In the genomic region with DNA sequence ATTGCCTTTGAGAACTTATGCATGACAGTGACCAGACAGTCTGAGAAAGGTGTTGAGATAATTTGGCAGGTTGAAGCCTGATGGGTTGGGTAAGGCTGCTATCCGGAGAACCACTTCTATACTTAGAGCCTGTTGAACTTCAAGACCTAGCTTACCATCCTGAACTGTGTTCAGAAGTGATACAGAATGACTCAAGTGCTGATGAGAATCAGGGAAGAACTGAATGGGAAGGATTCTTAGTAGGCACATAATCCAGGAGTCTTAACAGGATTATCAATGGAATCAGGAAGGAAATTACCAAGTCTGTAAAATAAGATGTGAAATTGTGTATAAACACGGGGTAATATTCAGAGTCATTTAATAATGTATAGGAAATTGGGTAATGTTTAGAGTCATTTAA, we compare ENCODE assay signal across 16 cellular contexts. TPM values are rescaled to one million over a fixed set of nuclear protein-coding genes. Genes with fewer than 3 reads are reported as not detected.
A peak's percentile ranks its signal among the peaks of the same experiment; 100 is the strongest.
DNase-seq lines count a peak whose midpoint lies in the region; ATAC-seq, FAIRE-seq and TF ChIP-seq lines count a peak whose summit lies in the region.
"Had no signal": no experiment of that assay in that cellular context is flagged by ENCODE, and none has a peak within 500 bp of the region (broad histone marks: within the 10 kb centered on the region; RNA-seq: fewer than 3 reads in every experiment).

No MANE protein-coding gene starts in this region.

- no peak overlapping the region for H3K27ac Mint-ChIP-seq in astrocyte (ENCODE audit: unreplicated experiment)
- no peak overlapping the region for H3K27ac Mint-ChIP-seq in activated T-cell treated with anti-CD3 and anti-CD28 coated beads, Interleukin-2, amount 50 U/mL, for 24 hours
- H3K27ac Mint-ChIP-seq: CD4-positive, CD25-positive, alpha-beta regulatory T cell had no signal

- no peaks in the 10 kb centered on the region for H3K79me2 ChIP-seq in ACC112 (ENCODE audit: control insufficient read depth, insufficient read depth, low read length, unreplicated experiment)
- no peaks in the 10 kb centered on the region for H3K79me2 ChIP-seq in astrocyte (ENCODE audit: insufficient read depth, low read length)
- no peaks in the 10 kb centered on the region for H3K79me2 ChIP-seq in hepatocyte

- no peaks in the 10 kb centered on the region for H3K36me3 Mint-ChIP-seq in astrocyte (ENCODE audit: low read depth, unreplicated experiment)
- no peaks in the 10 kb centered on the region for H3K36me3 Mint-ChIP-seq in activated T-cell treated with anti-CD3 and anti-CD28 coated beads, Interleukin-2, amount 50 U/mL, for 24 hours (ENCODE audit: low read depth)
- H3K36me3 Mint-ChIP-seq: CD4-positive, CD25-positive, alpha-beta regulatory T cell had no signal

- WGBS in hepatocyte (ENCODE audit: low lambda C conversion rate, missing lambda C conversion rate), result 70% methylated on average over 2 of the region's 2 CpGs

- H3K9ac ChIP-seq in astrocyte (ENCODE audit: low read length), result peak overlapping the region; percentile 13

- TF ChIP-seq CTCF in astrocyte (IDR thresholded peaks at IDR 0.05; ENCODE audit: insufficient read depth, low read depth, low read length) (no peak), hepatocyte (IDR thresholded peaks at IDR 0.05; ENCODE audit: poor library complexity) (no peak)

- ATAC-seq in HG03196 (IDR thresholded peaks at IDR 0.05; ENCODE audit: unreplicated experiment), result no peak

- H3K4me1 ChIP-seq in ACC112 (ENCODE audit: control insufficient read depth, insufficient read depth, low read length, unreplicated experiment) (peaks cover 16% of the 10 kb centered on the region), astrocyte (ENCODE audit: insufficient read depth, low read length) (peaks cover 10% of the 10 kb centered on the region), hepatocyte (ENCODE audit: insufficient read depth) (peaks cover 4% of the 10 kb centered on the region)
- H3K4me1 ChIP-seq: HAP-1 had no signal

- H3K27me3 Mint-ChIP-seq in astrocyte (ENCODE audit: low read depth, unreplicated experiment), result no peaks in the 10 kb centered on the region
- H3K27me3 Mint-ChIP-seq in activated T-cell treated with anti-CD3 and anti-CD28 coated beads, Interleukin-2, amount 50 U/mL, for 24 hours, result peaks cover 27% of the 10 kb centered on the region

- H3K4me3 Mint-ChIP-seq in astrocyte (ENCODE audit: unreplicated experiment), result no peak overlapping the region
- H3K4me3 Mint-ChIP-seq in activated T-cell treated with anti-CD3 and anti-CD28 coated beads, Interleukin-2, amount 50 U/mL, for 24 hours, result no peak overlapping the region
- H3K4me3 Mint-ChIP-seq: CD4-positive, CD25-positive, alpha-beta regulatory T cell had no signal

- H3K9me3 ChIP-seq in astrocyte (ENCODE audit: insufficient read depth, low read depth, low read length) (no peaks in the 10 kb centered on the region), hepatocyte (ENCODE audit: low read depth) (no peaks in the 10 kb centered on the region)
- H3K9me3 ChIP-seq: HAP-1, SJSA1 had no signal

- peak; percentile 43 for FAIRE-seq in astrocyte (lab: Jason Lieb, UNC)

- H3K4me2 ChIP-seq in astrocyte (ENCODE audit: low read length) (peak overlapping the region; percentile 65), hepatocyte (no peak overlapping the region)

- H4K20me1 ChIP-seq in astrocyte (ENCODE audit: insufficient read depth, low read length) (no peaks in the 10 kb centered on the region), hepatocyte (ENCODE audit: insufficient read depth, poor library complexity, severe bottlenecking) (no peaks in the 10 kb centered on the region)

- peaks cover 20% of the 10 kb centered on the region for H3K4me1 Mint-ChIP-seq in astrocyte (ENCODE audit: low read depth, unreplicated experiment)
- H3K4me1 Mint-ChIP-seq in activated T-cell treated with anti-CD3 and anti-CD28 coated beads, Interleukin-2, amount 50 U/mL, for 24 hours (ENCODE audit: low read depth), result no peaks in the 10 kb centered on the region
- H3K4me1 Mint-ChIP-seq: CD4-positive, CD25-positive, alpha-beta regulatory T cell had no signal

- H3K36me3 ChIP-seq in ACC112 (ENCODE audit: insufficient read depth, low read length) (no peaks in the 10 kb centered on the region), astrocyte (ENCODE audit: insufficient read depth, low read length) (no peaks in the 10 kb centered on the region), hepatocyte (replicated peaks; ENCODE audit: insufficient read depth, low read depth) (no peaks in the 10 kb centered on the region)
- H3K36me3 ChIP-seq: HAP-1, SJSA1 had no signal

- DNase-seq in HT1080 (ENCODE audit: low read depth), result peak; percentile 41
- no peak for DNase-seq in astrocyte (ENCODE audit: low read depth)
- no peak for DNase-seq in hepatocyte (ENCODE audit: low spot score)
- no peak for DNase-seq in NCI-H526 (lab: John Stamatoyannopoulos, UW)
- no peak for DNase-seq in activated T-cell treated with anti-CD3 and anti-CD28 coated beads, Interleukin-2, amount 50 U/mL, for 24 hours
- DNase-seq in GF-D8 (lab: John Stamatoyannopoulos, UW), result no peak
- DNase-seq: CD4-positive, CD25-positive, alpha-beta regulatory T cell; KG1; NCI-H146; NCI-H2081 treated with DMSO at 0.1 percent for 48 hours; NCI-H524; OCI-M1 had no signal

- H3K4me3 ChIP-seq in ACC112 (ENCODE audit: low read depth, low read length) (no peak overlapping the region), astrocyte (ENCODE audit: insufficient read depth, low read depth, low read length) (no peak overlapping the region), hepatocyte (no peak overlapping the region)
- H3K4me3 ChIP-seq: HAP-1, SJSA1 had no signal

- H3K27ac ChIP-seq in ACC112 (ENCODE audit: low read depth, low read length), result peak overlapping the region; percentile 22; the same call in 1 of the 2 replicates
- peak overlapping the region; percentile 41 for H3K27ac ChIP-seq in astrocyte (ENCODE audit: low read depth, low read length)
- H3K27ac ChIP-seq in hepatocyte, result peak overlapping the region; percentile 53
- H3K27ac ChIP-seq: SJSA1 had no signal

- no peaks in the 10 kb centered on the region for H3K27me3 ChIP-seq in ACC112 (ENCODE audit: insufficient read depth, low read length)
- H3K27me3 ChIP-seq in astrocyte (ENCODE audit: insufficient read depth, low read length), result no peaks in the 10 kb centered on the region
- H3K27me3 ChIP-seq in hepatocyte, result no peaks in the 10 kb centered on the region
- H3K27me3 ChIP-seq: SJSA1 had no signal

- no peaks in the 10 kb centered on the region for H3K9me2 ChIP-seq in hepatocyte (replicated peaks; ENCODE audit: insufficient read depth)

- H3K9me3 Mint-ChIP-seq in astrocyte (ENCODE audit: unreplicated experiment), result no peaks in the 10 kb centered on the region
- no peaks in the 10 kb centered on the region for H3K9me3 Mint-ChIP-seq in activated T-cell treated with anti-CD3 and anti-CD28 coated beads, Interleukin-2, amount 50 U/mL, for 24 hours

- no peak overlapping the region for H2AFZ ChIP-seq in ACC112 (ENCODE audit: low read length, unreplicated experiment)
- no peak overlapping the region for H2AFZ ChIP-seq in astrocyte (ENCODE audit: low read depth, low read length)
- no peak overlapping the region for H2AFZ ChIP-seq in hepatocyte

RNA-seq across cellular contexts. Expression of a gene that starts 9.0 kb away (rescaled TPM):
- 3.7 and 5.4 TPM in 2 replicates for total RNA-seq in HT1080 (2014; rRNA removed; shearing (Covaris generic))
- polyA plus RNA-seq in HT1080 (2015; cell fraction: cytosol; rRNA removed), result 11.7 and 16.3 TPM in 2 replicates
- polyA plus RNA-seq in HT1080 (2015; cell fraction: nucleus; rRNA removed), result 77.5 and 85.0 TPM in 2 replicates
- total RNA-seq in astrocyte (172 and 208 TPM in 2 replicates), hepatocyte (8.9 and 12.3 TPM in 2 replicates)
- 2.8 and 5.4 TPM in 2 replicates for polyA plus RNA-seq in hepatocyte

Comparison
In these comparisons a context has a peak if more than half of its experiments do, and no peak if none do; other contexts are left out.
1. RNA of a gene that starts 9.0 kb away (total RNA-seq): 172 to 208 TPM in astrocyte; 8.9 to 12.3 TPM in hepatocyte and 3.7 to 5.4 TPM in HT1080; every median in the first group is over 10 times any median in the second.
2. Peak in every context shown above with its lines, with median percentiles within 50 percentile points of each other: H3K27ac ChIP-seq.